Comparison of ENCODE assay signal across 29 cellular contexts in the genomic region with DNA sequence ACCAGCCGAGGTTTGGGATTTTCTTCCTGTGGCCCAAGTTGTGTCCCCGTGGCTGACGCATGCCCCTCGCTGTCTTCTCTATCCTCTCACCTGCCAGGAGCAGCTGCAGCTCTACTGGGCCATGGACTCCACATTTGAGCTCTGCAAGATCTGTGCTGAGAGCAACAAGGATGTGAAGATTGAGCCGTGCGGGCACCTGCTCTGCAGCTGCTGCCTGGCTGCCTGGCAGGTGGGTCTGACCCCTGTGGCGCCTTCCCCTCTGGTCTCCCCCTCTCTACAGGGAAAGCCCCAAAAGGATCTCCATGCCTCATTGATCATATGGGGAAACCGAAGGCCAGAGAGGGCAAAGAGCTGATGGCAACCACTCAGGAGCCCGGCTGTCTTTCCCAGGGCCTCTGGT. TPM values are rescaled to one million over a fixed set of nuclear protein-coding genes. Genes with fewer than 3 reads are reported as not detected.
DNase-seq lines count a peak whose midpoint lies in the region; ATAC-seq, FAIRE-seq and TF ChIP-seq lines count a peak whose summit lies in the region.
"Had no signal": no experiment of that assay in that cellular context is flagged by ENCODE, and none has a peak within 500 bp of the region (broad histone marks: within the 10 kb centered on the region; RNA-seq: fewer than 3 reads in every experiment).

No MANE protein-coding gene starts in this region.

- ATAC-seq in HepG2 (no peak), right lobe of liver (no peak), GM19463 (IDR thresholded peaks at IDR 0.05; ENCODE audit: unreplicated experiment) (no peak), HG02885 (IDR thresholded peaks at IDR 0.05; ENCODE audit: poor library complexity, unreplicated experiment) (no peak)
- peak; percentile 88 to 96 for ATAC-seq in stimulated activated naive B cell treated with anti-CD40 and anti-IgM and Interleukin-4, amounts not matched to agents 10 μg/mL and 1 μg/mL and 100 μg/mL, for 72 hours (replicated peaks)
- ATAC-seq: activated T-cell treated with anti-CD3 and anti-CD28 coated beads, Interleukin-2, amount 50 U/mL, for 4 hours; foreskin keratinocyte had no signal

- H3K27ac ChIP-seq in HepG2 (ENCODE audit: extremely low read length, insufficient read depth, low read length) (peak overlapping the region; percentile 26), right lobe of liver (no peak overlapping the region)
- H3K27ac ChIP-seq: esophagus muscularis mucosa, foreskin keratinocyte, prostate gland, suprapubic skin had no signal

- 92% methylated on average over 8 of the region's 9 CpGs for WGBS in HepG2 (ENCODE audit: low lambda C conversion rate)
- 86% methylated on average over 8 of the region's 9 CpGs for WGBS in right lobe of liver (ENCODE audit: insufficient coverage, low coverage, low lambda C conversion rate, missing lambda C conversion rate)

- H3K27me3 ChIP-seq in HepG2 (ENCODE audit: control insufficient read depth in 1 of 2, insufficient read depth in 2 of 2, low read length in 2 of 2) (no peaks in the 10 kb centered on the region), right lobe of liver (no peaks in the 10 kb centered on the region)
- H3K27me3 ChIP-seq: esophagus muscularis mucosa, foreskin keratinocyte, suprapubic skin had no signal

- H3K27ac Mint-ChIP-seq in stimulated activated naive B cell treated with anti-CD40 and anti-IgM and Interleukin-4, amounts not matched to agents 10 μg/mL and 1 μg/mL and 100 μg/mL, for 72 hours: no peak overlapping the region
- H3K27ac Mint-ChIP-seq: activated B cell treated with CpG ODN at 0.5 μM for 24 hours, IgD-negative memory B cell had no signal

- no peak for FAIRE-seq in HepG2 (lab: Jason Lieb, UNC)
- no peak for FAIRE-seq in GM12891 (lab: Jason Lieb, UNC)
- FAIRE-seq: GM19239 had no signal

- H3K9me3 ChIP-seq in HepG2 (ENCODE audit: low read length) (no peaks in the 10 kb centered on the region), right lobe of liver (no peaks in the 10 kb centered on the region)
- H3K9me3 ChIP-seq: esophagus muscularis mucosa, prostate gland, suprapubic skin had no signal

- TF ChIP-seq POLR2A in HepG2 (IDR thresholded peaks at IDR 0.05; ENCODE audit: insufficient read depth in 1 of 2, low read depth in 2 of 2, low read length in 2 of 2) (no peak), right lobe of liver (IDR thresholded peaks at IDR 0.05) (no peak), GM12891 (IDR thresholded peaks at IDR 0.05; ENCODE audit: low read depth, low read length) (no peak)

- H3K36me3 ChIP-seq in HepG2 (replicated peaks in 1 of 2; ENCODE audit: control insufficient read depth in 1 of 2, insufficient read depth in 2 of 2, low read length in 2 of 2) (no peaks in the 10 kb centered on the region), right lobe of liver (peaks cover 0 to 14% (median 3%) of the 10 kb centered on the region in 4 donors)
- H3K36me3 ChIP-seq: esophagus muscularis mucosa, prostate gland had no signal

- peaks cover 14 to 27% of the 10 kb centered on the region in 2 donors for H3K4me1 Mint-ChIP-seq in stimulated activated naive B cell treated with anti-CD40 and anti-IgM and Interleukin-4, amounts not matched to agents 10 μg/mL and 1 μg/mL and 100 μg/mL, for 72 hours

- TF ChIP-seq EP300 in HepG2 (IDR thresholded peaks at IDR 0.05; ENCODE audit: low read depth in 2 of 2, low read length in 2 of 2) (no peak), HepG2 (CRISPR knock-in tag; IDR thresholded peaks at IDR 0.05; ENCODE audit: borderline replicate concordance) (no peak)

- H3K4me1 ChIP-seq in HepG2 (ENCODE audit: insufficient read depth, low read length) (peaks cover 52% of the 10 kb centered on the region), right lobe of liver (peaks cover 0 to 15% (median 9%) of the 10 kb centered on the region in 4 donors)
- H3K4me1 ChIP-seq: foreskin keratinocyte, suprapubic skin had no signal

- H3K9me3 Mint-ChIP-seq in stimulated activated naive B cell treated with anti-CD40 and anti-IgM and Interleukin-4, amounts not matched to agents 10 μg/mL and 1 μg/mL and 100 μg/mL, for 72 hours: no peaks in the 10 kb centered on the region
- H3K9me3 Mint-ChIP-seq: activated B cell treated with CpG ODN at 0.5 μM for 24 hours; activated T-cell treated with anti-CD3 and anti-CD28 coated beads, Interleukin-2, amount 50 U/mL, for 4 hours had no signal

- H3K4me2 ChIP-seq in HepG2 (ENCODE audit: low read depth, low read length): no peak overlapping the region

- H3K4me3 ChIP-seq in HepG2 (replicated peaks in 1 of 3; ENCODE audit: insufficient read depth in 1 of 3, low read depth in 2 of 3, low read length in 3 of 3) (no peak overlapping the region), right lobe of liver (no peak overlapping the region)
- H3K4me3 ChIP-seq: esophagus muscularis mucosa, prostate gland, suprapubic skin had no signal

- H3K79me2 ChIP-seq in HepG2 (ENCODE audit: insufficient read depth, low read length): no peaks in the 10 kb centered on the region

- DNase-seq in HepG2 (ENCODE audit: low spot score) (no peak), right lobe of liver (no peak), NCI-H2107 (lab: John Stamatoyannopoulos, UW) (peak; percentile 48), SHP77 treated with DMSO at 0.1 percent for 48 hours (lab: John Stamatoyannopoulos, UW) (peak; percentile 82), GM12891 (ENCODE audit: insufficient read length, low spot score) (no peak)
- DNase-seq in stimulated activated naive B cell treated with anti-CD40 and anti-IgM and Interleukin-4, amounts not matched to agents 10 μg/mL and 1 μg/mL and 100 μg/mL, for 72 hours: peak; percentile 48
- DNase-seq: activated B cell treated with CpG ODN at 0.5 μM for 24 hours; activated CD4-positive, alpha-beta T cell treated with anti-CD3 and anti-CD28 coated beads, Interleukin-2, amount 50 U/mL, for 1 hour; activated gamma-delta T cell treated with Interleukin-2 at 50 U/mL for 16 hours; activated T-cell treated with anti-CD3 and anti-CD28 coated beads, Interleukin-2, amount 50 U/mL, for 4 hours; central memory CD4-positive, alpha-beta T cell; dermis blood vessel endothelial cell; foreskin keratinocyte; H7; mesendoderm; NCI-H1105; NCI-H2171 treated with DMSO at 0.1 percent for 48 hours; NCI-H82; OCI-M1; stimulated activated CD4-positive, alpha-beta T cell treated with anti-CD3 and anti-CD28 coated beads, Interleukin-4, amount 100 ng/mL, for 4 hours; stimulated activated naive CD4-positive, alpha-beta T cell had no signal

- in situ Hi-C loops in HepG2 (cut with HindIII; ENCODE audit: extremely low pct_ligation_motif_present, low pct_unique_long_range_greater_than_20kb): loop anchor here (10.0 kb wide), 1 partner anchor 53 kb away; a partner anchor contains a TSS

- no peaks in the 10 kb centered on the region for H3K36me3 Mint-ChIP-seq in stimulated activated naive B cell treated with anti-CD40 and anti-IgM and Interleukin-4, amounts not matched to agents 10 μg/mL and 1 μg/mL and 100 μg/mL, for 72 hours
- H3K36me3 Mint-ChIP-seq: IgD-negative memory B cell had no signal

- H3K9ac ChIP-seq in HepG2 (ENCODE audit: insufficient read depth, low read depth, low read length): no peak overlapping the region

- no peak for TF ChIP-seq RAD21 in HepG2 (CRISPR knock-in tag; IDR thresholded peaks at IDR 0.05)

- no peak overlapping the region for H2AFZ ChIP-seq in HepG2 (ENCODE audit: low read length)

- CTCF ChIA-PET in HepG2 (lab: Yijun Ruan, JAX; ENCODE audit: low intra/inter-chr PET ratio, low total read pairs): no interaction called here

- H4K20me1 ChIP-seq in HepG2 (ENCODE audit: insufficient read depth, low read length): no peaks in the 10 kb centered on the region

- intact Hi-C loops in HepG2 (cut with micrococcal nuclease; ENCODE audit: unreplicated experiment): no loop called here
- intact Hi-C loops in right lobe of liver (cut with DNase I): loop anchor here in 1 of 2 donors (10.0 kb wide), 1 partner anchor 53 kb away; a partner anchor contains a TSS

- TF ChIP-seq CTCF in HepG2 (CRISPR knock-in tag; IDR thresholded peaks at IDR 0.05) (no peak), right lobe of liver (IDR thresholded peaks at IDR 0.05) (no peak)

- no TSS peak for BruUV-seq in HepG2 (replicated peaks; lab: Mats Ljungman, UMichigan)

- H3K27me3 Mint-ChIP-seq in stimulated activated naive B cell treated with anti-CD40 and anti-IgM and Interleukin-4, amounts not matched to agents 10 μg/mL and 1 μg/mL and 100 μg/mL, for 72 hours: no peaks in the 10 kb centered on the region

- H3K4me3 Mint-ChIP-seq in stimulated activated naive B cell treated with anti-CD40 and anti-IgM and Interleukin-4, amounts not matched to agents 10 μg/mL and 1 μg/mL and 100 μg/mL, for 72 hours: peak overlapping the region in 1 of 2 donors; percentile 39
- H3K4me3 Mint-ChIP-seq: activated B cell treated with CpG ODN at 0.5 μM for 24 hours; activated T-cell treated with anti-CD3 and anti-CD28 coated beads, Interleukin-2, amount 50 U/mL, for 4 hours; IgD-negative memory B cell had no signal

- POLR2A ChIA-PET in HepG2 (lab: Yijun Ruan, JAX): interaction anchor here (0.9 kb wide), 1 partner anchor 15 kb away, joined by 3 read pairs; no protein-coding TSS in a partner anchor

RNA-seq across cellular contexts. Expression of a gene that starts 14.6 kb away (rescaled TPM):
- 1.1 and 1.8 TPM in 2 replicates for total RNA-seq in HepG2 (2016; rRNA removed; fragmentation: Illumina TruSeq; extraction: Trizol)
- total RNA-seq in HepG2 (2016; cell fraction: cytosol; rRNA removed; fragmentation: Illumina TruSeq; extraction: Trizol; ENCODE audit: low read depth): 0.81 and 0.97 TPM in 2 replicates
- total RNA-seq in HepG2 (2016; cell fraction: insoluble cytoplasmic fraction; rRNA removed; fragmentation: Illumina TruSeq; extraction: Trizol): 0.91 and 1.8 TPM in 2 replicates
- 1.1 and 1.2 TPM in 2 replicates for total RNA-seq in HepG2 (2016; cell fraction: membrane; rRNA removed; fragmentation: Illumina TruSeq; extraction: Trizol)
- total RNA-seq in HepG2 (2016; cell fraction: nucleus; rRNA removed; fragmentation: Illumina TruSeq; extraction: Trizol): 1.6 and 2.7 TPM in 2 replicates
- polyA plus RNA-seq in HepG2 (2011; rRNA removed): 2.6 and 4.3 TPM in 2 replicates
- 1.4 and 2.1 TPM in 2 replicates for polyA plus RNA-seq in HepG2 (2011; cell fraction: cytosol; rRNA removed)
- 13.9 and 14.3 TPM in 2 replicates for polyA plus RNA-seq in HepG2 (2011; cell fraction: nucleus; rRNA removed)
- polyA plus RNA-seq in HepG2 (2012): 1.8 and 2.3 TPM in 2 replicates
- 0.87 and 0.89 TPM in 2 replicates for polyA plus RNA-seq in HepG2 (2016; cell fraction: cytosol; fragmentation: Illumina TruSeq; extraction: Trizol; ENCODE audit: low read depth)
- polyA plus RNA-seq in HepG2 (2016; cell fraction: insoluble cytoplasmic fraction; fragmentation: Illumina TruSeq; extraction: Trizol; ENCODE audit: low read depth): 1.1 and 1.9 TPM in 2 replicates
- polyA plus RNA-seq in HepG2 (2016; cell fraction: membrane; fragmentation: Illumina TruSeq; extraction: Trizol; ENCODE audit: low read depth): 0.50 and 0.61 TPM in 2 replicates
- 4.5 and 5.6 TPM in 2 replicates for polyA plus RNA-seq in HepG2 (2016; cell fraction: nucleus; fragmentation: Illumina TruSeq; extraction: Trizol; ENCODE audit: insufficient read depth, low read depth)
- polyA minus RNA-seq in HepG2 (2011; rRNA and poly(A)+ RNA removed; ENCODE audit: low replicate concordance): 0.33 and 11.2 TPM in 2 replicates
- polyA minus RNA-seq in HepG2 (2011; cell fraction: cytosol; rRNA and poly(A)+ RNA removed): 1.4 and 2.2 TPM in 2 replicates
- polyA minus RNA-seq in HepG2 (2011; cell fraction: nucleus; rRNA and poly(A)+ RNA removed): 3.9 and 5.8 TPM in 2 replicates
- total RNA-seq in right lobe of liver: 10 to 100 TPM in 5 of 6 experiments, 1 to 10 TPM in 1; 9.8 to 19.4 (median 15.6) TPM
- polyA plus RNA-seq in GM12891 (2012; ENCODE audit: low read depth, missing spikeins): not detected
- total RNA-seq: activated B cell treated with CpG ODN at 0.5 μM for 24 hours, dermis blood vessel endothelial cell had no signal
- polyA plus RNA-seq: BJ, IgD-negative memory B cell had no signal

RNA-seq across cellular contexts. Expression of a gene that starts 16.6 kb away (rescaled TPM):
- total RNA-seq in HepG2 (2016; rRNA removed; fragmentation: Illumina TruSeq; extraction: Trizol): 30.6 and 51.2 TPM in 2 replicates
- total RNA-seq in HepG2 (2016; cell fraction: cytosol; rRNA removed; fragmentation: Illumina TruSeq; extraction: Trizol; ENCODE audit: low read depth): 13.8 and 14.2 TPM in 2 replicates
- total RNA-seq in HepG2 (2016; cell fraction: insoluble cytoplasmic fraction; rRNA removed; fragmentation: Illumina TruSeq; extraction: Trizol): 22.1 and 59.2 TPM in 2 replicates
- 23.6 and 25.3 TPM in 2 replicates for total RNA-seq in HepG2 (2016; cell fraction: membrane; rRNA removed; fragmentation: Illumina TruSeq; extraction: Trizol)
- total RNA-seq in HepG2 (2016; cell fraction: nucleus; rRNA removed; fragmentation: Illumina TruSeq; extraction: Trizol): 82.3 and 107 TPM in 2 replicates
- 62.7 and 68.0 TPM in 2 replicates for polyA plus RNA-seq in HepG2 (2011; rRNA removed)
- 30.5 and 43.7 TPM in 2 replicates for polyA plus RNA-seq in HepG2 (2011; cell fraction: cytosol; rRNA removed)
- polyA plus RNA-seq in HepG2 (2011; cell fraction: nucleus; rRNA removed): 347 and 430 TPM in 2 replicates
- polyA plus RNA-seq in HepG2 (2012): 225 and 263 TPM in 2 replicates
- polyA plus RNA-seq in HepG2 (2016; cell fraction: cytosol; fragmentation: Illumina TruSeq; extraction: Trizol; ENCODE audit: low read depth): 20.9 and 22.6 TPM in 2 replicates
- polyA plus RNA-seq in HepG2 (2016; cell fraction: insoluble cytoplasmic fraction; fragmentation: Illumina TruSeq; extraction: Trizol; ENCODE audit: low read depth): 55.5 and 77.0 TPM in 2 replicates
- polyA plus RNA-seq in HepG2 (2016; cell fraction: membrane; fragmentation: Illumina TruSeq; extraction: Trizol; ENCODE audit: low read depth): 33.0 and 38.0 TPM in 2 replicates
- polyA plus RNA-seq in HepG2 (2016; cell fraction: nucleus; fragmentation: Illumina TruSeq; extraction: Trizol; ENCODE audit: insufficient read depth, low read depth): 426 and 433 TPM in 2 replicates
- 67.0 TPM in 1 of 2 replicates, not detected in the other for polyA minus RNA-seq in HepG2 (2011; rRNA and poly(A)+ RNA removed; ENCODE audit: low replicate concordance)
- 53.4 and 68.9 TPM in 2 replicates for polyA minus RNA-seq in HepG2 (2011; cell fraction: cytosol; rRNA and poly(A)+ RNA removed)
- 37.1 and 45.6 TPM in 2 replicates for polyA minus RNA-seq in HepG2 (2011; cell fraction: nucleus; rRNA and poly(A)+ RNA removed)
- total RNA-seq in right lobe of liver: 10 to 100 TPM; 26.5 to 48.3 (median 32.7) TPM
- not detected for polyA plus RNA-seq in GM12891 (2012; ENCODE audit: low read depth, missing spikeins)
- total RNA-seq: activated B cell treated with CpG ODN at 0.5 μM for 24 hours had no signal
- polyA plus RNA-seq: IgD-negative memory B cell had no signal

RNA-seq across cellular contexts. Expression of a gene that starts 43.8 kb away (rescaled TPM):
- total RNA-seq in HepG2 (2016; rRNA removed; fragmentation: Illumina TruSeq; extraction: Trizol) (2.0 and 4.0 TPM in 2 replicates), right lobe of liver (10 to 100 TPM; 24.1 to 95.6 (median 31.3) TPM)
- 4.5 and 8.9 TPM in 2 replicates for total RNA-seq in HepG2 (2016; cell fraction: cytosol; rRNA removed; fragmentation: Illumina TruSeq; extraction: Trizol; ENCODE audit: low read depth)
- 1.9 and 4.2 TPM in 2 replicates for total RNA-seq in HepG2 (2016; cell fraction: insoluble cytoplasmic fraction; rRNA removed; fragmentation: Illumina TruSeq; extraction: Trizol)
- total RNA-seq in HepG2 (2016; cell fraction: membrane; rRNA removed; fragmentation: Illumina TruSeq; extraction: Trizol): 8.2 and 10.1 TPM in 2 replicates
- 3.1 and 4.6 TPM in 2 replicates for total RNA-seq in HepG2 (2016; cell fraction: nucleus; rRNA removed; fragmentation: Illumina TruSeq; extraction: Trizol)
- 2.3 and 2.6 TPM in 2 replicates for polyA plus RNA-seq in HepG2 (2011; rRNA removed)
- 1.8 and 3.4 TPM in 2 replicates for polyA plus RNA-seq in HepG2 (2011; cell fraction: cytosol; rRNA removed)
- polyA plus RNA-seq in HepG2 (2011; cell fraction: nucleus; rRNA removed): 23.1 and 29.5 TPM in 2 replicates
- polyA plus RNA-seq in HepG2 (2012): 6.8 and 9.9 TPM in 2 replicates
- polyA plus RNA-seq in HepG2 (2016; cell fraction: cytosol; fragmentation: Illumina TruSeq; extraction: Trizol; ENCODE audit: low read depth): 13.0 TPM in 2 replicates
- 8.2 and 12.0 TPM in 2 replicates for polyA plus RNA-seq in HepG2 (2016; cell fraction: insoluble cytoplasmic fraction; fragmentation: Illumina TruSeq; extraction: Trizol; ENCODE audit: low read depth)
- 18.9 and 20.6 TPM in 2 replicates for polyA plus RNA-seq in HepG2 (2016; cell fraction: membrane; fragmentation: Illumina TruSeq; extraction: Trizol; ENCODE audit: low read depth)
- polyA plus RNA-seq in HepG2 (2016; cell fraction: nucleus; fragmentation: Illumina TruSeq; extraction: Trizol; ENCODE audit: insufficient read depth, low read depth): 17.9 and 18.7 TPM in 2 replicates
- polyA minus RNA-seq in HepG2 (2011; rRNA and poly(A)+ RNA removed; ENCODE audit: low replicate concordance): 5.3 and 5.6 TPM in 2 replicates
- polyA minus RNA-seq in HepG2 (2011; cell fraction: cytosol; rRNA and poly(A)+ RNA removed): 4.7 and 5.7 TPM in 2 replicates
- polyA minus RNA-seq in HepG2 (2011; cell fraction: nucleus; rRNA and poly(A)+ RNA removed): 3.2 and 4.1 TPM in 2 replicates
- polyA plus RNA-seq in GM12891 (2012; ENCODE audit: low read depth, missing spikeins): 16.1 TPM

RNA-seq across cellular contexts. Expression of a gene that starts 53.8 kb away (rescaled TPM):
- total RNA-seq in HepG2 (2016; rRNA removed; fragmentation: Illumina TruSeq; extraction: Trizol): 32.7 and 75.4 TPM in 2 replicates
- total RNA-seq in HepG2 (2016; cell fraction: cytosol; rRNA removed; fragmentation: Illumina TruSeq; extraction: Trizol; ENCODE audit: low read depth): 14.1 and 16.2 TPM in 2 replicates
- total RNA-seq in HepG2 (2016; cell fraction: insoluble cytoplasmic fraction; rRNA removed; fragmentation: Illumina TruSeq; extraction: Trizol): 26.6 and 79.7 TPM in 2 replicates
- 27.2 and 31.1 TPM in 2 replicates for total RNA-seq in HepG2 (2016; cell fraction: membrane; rRNA removed; fragmentation: Illumina TruSeq; extraction: Trizol)
- total RNA-seq in HepG2 (2016; cell fraction: nucleus; rRNA removed; fragmentation: Illumina TruSeq; extraction: Trizol): 65.4 and 75.4 TPM in 2 replicates
- 114 and 164 TPM in 2 replicates for polyA plus RNA-seq in HepG2 (2011; rRNA removed)
- polyA plus RNA-seq in HepG2 (2011; cell fraction: cytosol; rRNA removed): 99.1 and 107 TPM in 2 replicates
- polyA plus RNA-seq in HepG2 (2011; cell fraction: nucleus; rRNA removed): 78.9 and 91.7 TPM in 2 replicates
- polyA plus RNA-seq in HepG2 (2012): 75.5 and 159 TPM in 2 replicates
- polyA plus RNA-seq in HepG2 (2016; cell fraction: cytosol; fragmentation: Illumina TruSeq; extraction: Trizol; ENCODE audit: low read depth): 13.2 and 14.3 TPM in 2 replicates
- 33.0 and 42.6 TPM in 2 replicates for polyA plus RNA-seq in HepG2 (2016; cell fraction: insoluble cytoplasmic fraction; fragmentation: Illumina TruSeq; extraction: Trizol; ENCODE audit: low read depth)
- 24.0 and 26.9 TPM in 2 replicates for polyA plus RNA-seq in HepG2 (2016; cell fraction: membrane; fragmentation: Illumina TruSeq; extraction: Trizol; ENCODE audit: low read depth)
- polyA plus RNA-seq in HepG2 (2016; cell fraction: nucleus; fragmentation: Illumina TruSeq; extraction: Trizol; ENCODE audit: insufficient read depth, low read depth): 142 TPM in 2 replicates
- polyA minus RNA-seq in HepG2 (2011; rRNA and poly(A)+ RNA removed; ENCODE audit: low replicate concordance): 35.2 and 152 TPM in 2 replicates
- polyA minus RNA-seq in HepG2 (2011; cell fraction: cytosol; rRNA and poly(A)+ RNA removed): 59.6 and 69.2 TPM in 2 replicates
- 28.7 and 29.8 TPM in 2 replicates for polyA minus RNA-seq in HepG2 (2011; cell fraction: nucleus; rRNA and poly(A)+ RNA removed)
- total RNA-seq in right lobe of liver: 100 to 1,000 TPM in 1 of 6 experiments, 10 to 100 TPM in 5; 63.5 to 127 (median 87.4) TPM
- polyA plus RNA-seq in GM12891 (2012; ENCODE audit: low read depth, missing spikeins): 0.18 TPM
- polyA plus RNA-seq: IgD-negative memory B cell had no signal

Comparison
In these comparisons a context has a peak if more than half of its experiments do, and no peak if none do; other contexts are left out.
1. ATAC-seq: peak in stimulated activated naive B cell treated with anti-CD40 and anti-IgM and Interleukin-4, amounts not matched to agents 10 μg/mL and 1 μg/mL and 100 μg/mL, for 72 hours (2 of 2); none in HepG2 (single experiment), right lobe of liver (0 of 4), GM19463 (single experiment) and HG02885 (single experiment).
2. DNase-seq: peak in NCI-H2107 (single experiment), SHP77 treated with DMSO at 0.1 percent for 48 hours (single experiment) and stimulated activated naive B cell treated with anti-CD40 and anti-IgM and Interleukin-4, amounts not matched to agents 10 μg/mL and 1 μg/mL and 100 μg/mL, for 72 hours (single experiment); none in HepG2 (single experiment), right lobe of liver (0 of 3) and GM12891 (single experiment).